8 cellular contexts compared by ENCODE assay signal in genomic region chr2:3959372-3959771, GRCh38.
DNase-seq lines count a peak whose midpoint lies in the region; ATAC-seq, FAIRE-seq and TF ChIP-seq lines count a peak whose summit lies in the region.

No MANE protein-coding gene starts in this region.

- H3K4me3 ChIP-seq in A673 (ENCODE audit: low read depth, low read length, poor library complexity, severe bottlenecking): no peak overlapping the region
- no peak overlapping the region for H3K4me3 ChIP-seq in GM12878
- no peak overlapping the region for H3K4me3 ChIP-seq in liver (ENCODE audit: low read depth in 1 of 3, low read length in 3 of 3)

- no peak overlapping the region for H3K4me2 ChIP-seq in GM12878 (ENCODE audit: control insufficient read depth, insufficient read depth)

- H3K27ac ChIP-seq in A673 (ENCODE audit: low read depth, low read length, poor library complexity, severe bottlenecking): peak overlapping the region; percentile 78
- H3K27ac ChIP-seq in GM12878 (ENCODE audit: control insufficient read depth, insufficient read depth): no peak overlapping the region
- no peak overlapping the region for H3K27ac ChIP-seq in liver (ENCODE audit: low read depth in 1 of 2, low read length in 2 of 2)

- no peaks in the 10 kb centered on the region for H3K4me1 Mint-ChIP-seq in activated naive CD4-positive, alpha-beta T cell treated with anti-CD3 and anti-CD28 coated beads for 36 hours (ENCODE audit: low read depth)

- RAD21 ChIA-PET in GM12878 (lab: Charles Lee; ENCODE audit: unreplicated experiment): interaction anchor here (0.7 to 1.7 kb wide), 6 partner anchors 31 to 1956 kb away, joined by 3 to 4 read pairs (median 4); no protein-coding TSS in a partner anchor

- intact Hi-C loops in A673 (cut with micrococcal nuclease; ENCODE audit: unreplicated experiment) (loop anchor here (1.0 to 10.0 kb wide), 5 partner anchors 192 to 1405 kb away; no protein-coding TSS in a partner anchor), GM12878 (cut with micrococcal nuclease; ENCODE audit: unreplicated experiment) (loop anchor here (1.0 to 5.0 kb wide), 5 partner anchors 95 to 1958 kb away; no protein-coding TSS in a partner anchor)
- intact Hi-C loops in activated naive CD4-positive, alpha-beta T cell treated with anti-CD3 and anti-CD28 coated beads for 36 hours (cut with micrococcal nuclease): loop anchor here (2.0 kb wide), 1 partner anchor 1407 kb away; no protein-coding TSS in a partner anchor

- no peak overlapping the region for H3K4me3 Mint-ChIP-seq in activated naive CD4-positive, alpha-beta T cell treated with anti-CD3 and anti-CD28 coated beads for 36 hours

- H3K27me3 ChIP-seq in A673 (replicated peaks; ENCODE audit: insufficient read depth, low read depth, low read length, poor library complexity) (no peaks in the 10 kb centered on the region), GM12878 (replicated peaks in 1 of 2; ENCODE audit: control insufficient read depth in 2 of 2, insufficient read depth in 2 of 2, low read length in 1 of 2) (no peaks in the 10 kb centered on the region), liver (ENCODE audit: control insufficient read depth in 4 of 4, insufficient read depth in 4 of 4, low read length in 3 of 4) (peaks cover 0 to 4% (median 0%) of the 10 kb centered on the region in 4 donors)

- no peaks in the 10 kb centered on the region for H3K9me3 Mint-ChIP-seq in activated naive CD4-positive, alpha-beta T cell treated with anti-CD3 and anti-CD28 coated beads for 36 hours

- TF ChIP-seq POLR2A in GM12878 (IDR thresholded peaks at IDR 0.05; ENCODE audit: low read depth, low read length): no peak

- TF ChIP-seq CTCF in A673 (conservative IDR thresholded peaks at IDR 0.05; ENCODE audit: low read depth, low read length) (peak; percentile 89), GM12873 (IDR thresholded peaks at IDR 0.05; ENCODE audit: insufficient read depth, low read depth, low read length, missing control alignments) (peak; percentile 70), GM12878 (IDR thresholded peaks at IDR 0.05 in 2 of 3, conservative IDR thresholded peaks at IDR 0.05 in 1 of 3; ENCODE audit: control insufficient read depth in 2 of 3, extremely low read depth in 1 of 3, insufficient read depth in 1 of 3, low read depth in 3 of 3, low read length in 3 of 3) (peak; percentile 65 to 77 (median 69)), liver (IDR thresholded peaks at IDR 0.05; ENCODE audit: low read depth, low read length, missing input control) (peak; percentile 82)

- H3K36me3 Mint-ChIP-seq in activated naive CD4-positive, alpha-beta T cell treated with anti-CD3 and anti-CD28 coated beads for 36 hours (ENCODE audit: low read depth): no peaks in the 10 kb centered on the region

- no peak overlapping the region for H2AFZ ChIP-seq in GM12878 (ENCODE audit: control insufficient read depth, low read depth, low read length)

- peak; percentile 85 for TF ChIP-seq RAD21 in GM12878 (IDR thresholded peaks at IDR 0.05; ENCODE audit: insufficient read depth, low read depth, low read length)
- peak; percentile 85 to 87 for TF ChIP-seq RAD21 in liver (IDR thresholded peaks at IDR 0.05)

- no peaks in the 10 kb centered on the region for H3K27me3 Mint-ChIP-seq in activated naive CD4-positive, alpha-beta T cell treated with anti-CD3 and anti-CD28 coated beads for 36 hours (ENCODE audit: low read depth)

- BruUV-seq in A673 (replicated peaks; lab: Mats Ljungman, UMichigan): no TSS peak
- BruUV-seq in GM12878 (replicated peaks; lab: Mats Ljungman, UMichigan): no TSS peak

- FAIRE-seq in GM12878 (lab: Jason Lieb, UNC): peak; percentile 73

- SMC1A ChIA-PET in GM12878 (lab: Charles Lee; ENCODE audit: uncharacterized antibody, unreplicated experiment): interaction anchor here (0.6 to 0.8 kb wide), 4 partner anchors 195 to 1972 kb away, joined by 3 to 4 read pairs (median 4); no protein-coding TSS in a partner anchor

- ATAC-seq in GM12878 (peak; percentile 44), GM21825 (IDR thresholded peaks at IDR 0.05; ENCODE audit: unreplicated experiment) (no peak), HG03378 (IDR thresholded peaks at IDR 0.05; ENCODE audit: unreplicated experiment) (no peak)

- H3K36me3 ChIP-seq in A673 (ENCODE audit: insufficient read depth, low read length, poor library complexity, severe bottlenecking) (no peaks in the 10 kb centered on the region), GM12878 (ENCODE audit: control insufficient read depth in 2 of 2, insufficient read depth in 2 of 2, low read length in 1 of 2) (no peaks in the 10 kb centered on the region), liver (ENCODE audit: control insufficient read depth in 4 of 4, insufficient read depth in 3 of 4, low read depth in 1 of 4, low read length in 3 of 4) (no peaks in the 10 kb centered on the region)

- no peak for TF ChIP-seq EP300 in GM12878 (IDR thresholded peaks at IDR 0.05; ENCODE audit: borderline replicate concordance in 1 of 2, control insufficient read depth in 1 of 2, low read depth in 2 of 2, low read length in 2 of 2)

- in situ Hi-C loops in GM12878 (cut with MboI): loop anchor here (25.0 kb wide), 1 partner anchor 1403 kb away; no protein-coding TSS in a partner anchor

- no peaks in the 10 kb centered on the region for H4K20me1 ChIP-seq in GM12878 (ENCODE audit: control insufficient read depth, insufficient read depth)

- no peaks in the 10 kb centered on the region for H3K79me2 ChIP-seq in GM12878 (ENCODE audit: control insufficient read depth, insufficient read depth, low read length)

- H3K9ac ChIP-seq in GM12878 (ENCODE audit: control insufficient read depth, insufficient read depth, low read length) (no peak overlapping the region), liver (ENCODE audit: low read depth in 1 of 2, low read length in 2 of 2) (no peak overlapping the region)

- H3K9me3 ChIP-seq in A673 (ENCODE audit: low read depth, low read length, poor library complexity, severe bottlenecking): no peaks in the 10 kb centered on the region
- no peaks in the 10 kb centered on the region for H3K9me3 ChIP-seq in GM12878 (replicated peaks; ENCODE audit: control insufficient read depth, insufficient read depth, low read length)
- no peaks in the 10 kb centered on the region for H3K9me3 ChIP-seq in liver (ENCODE audit: control insufficient read depth in 4 of 4, low read length in 3 of 4)

- POLR2A ChIA-PET in A673 (lab: Charles Lee; ENCODE audit: low non-redundant PET) (interaction anchor here (0.6 kb wide), 2 partner anchors 44 to 231 kb away, joined by 3 to 9 read pairs; no protein-coding TSS in a partner anchor), GM12878 (lab: Charles Lee) (no interaction called here)

- CTCF ChIA-PET in A673 (lab: Charles Lee): interaction anchor here (0.6 to 2.2 kb wide), 15 partner anchors 15 to 1499 kb away, joined by 3 to 29 read pairs (median 7); no protein-coding TSS in a partner anchor
- CTCF ChIA-PET in GM12878 (lab: Yijun Ruan, JAX): interaction anchor here (0.5 to 2.4 kb wide), 17 partner anchors 10 to 1958 kb away, joined by 3 to 14 read pairs (median 3); no protein-coding TSS in a partner anchor
- CTCF ChIA-PET in activated naive CD4-positive, alpha-beta T cell treated with anti-CD3 and anti-CD28 coated beads for 36 hours (lab: Charles Lee): interaction anchor here (0.6 to 1.1 kb wide), 5 partner anchors 65 to 1801 kb away, joined by 3 to 5 read pairs (median 3); no protein-coding TSS in a partner anchor

- no peak overlapping the region for H3K27ac Mint-ChIP-seq in activated naive CD4-positive, alpha-beta T cell treated with anti-CD3 and anti-CD28 coated beads for 36 hours

- 0% methylated on average over 2 of the region's 2 CpGs for WGBS in GM12878 (ENCODE audit: insufficient coverage, insufficient replicate concordance, low lambda C conversion rate, missing lambda C conversion rate)
- WGBS in liver: 7% methylated on average over 2 of the region's 2 CpGs

- H3K4me1 ChIP-seq in A673 (ENCODE audit: insufficient read depth, low read length, poor library complexity, severe bottlenecking): peaks cover 70% of the 10 kb centered on the region
- H3K4me1 ChIP-seq in GM12878 (ENCODE audit: control insufficient read depth, insufficient read depth, low read length): no peaks in the 10 kb centered on the region
- no peaks in the 10 kb centered on the region for H3K4me1 ChIP-seq in liver (ENCODE audit: control insufficient read depth in 4 of 4, insufficient read depth in 4 of 4, low read length in 3 of 4)

- peak; percentile 58 for DNase-seq in A673 (ENCODE audit: low spot score)
- peak; percentile 10 for DNase-seq in NCI-H2029 (lab: John Stamatoyannopoulos, UW)
- DNase-seq in GM12878 (ENCODE audit: low read depth, low spot score): no peak
- DNase-seq in activated naive CD4-positive, alpha-beta T cell treated with anti-CD3 and anti-CD28 coated beads for 36 hours: no peak

TF ChIP-seq in GM12878, 131 proteins besides CTCF, POLR2A, EP300 and RAD21 (continues in another document):
- TF ChIP-seq JUND (IDR thresholded peaks at IDR 0.05; ENCODE audit: low read depth, low read length) (no peak), CREB1 (IDR thresholded peaks at IDR 0.05; ENCODE audit: low read depth) (no peak), RB1 (IDR thresholded peaks at IDR 0.05; ENCODE audit: borderline replicate concordance) (no peak), ZNF384 (IDR thresholded peaks at IDR 0.05; ENCODE audit: borderline replicate concordance, low read depth, low read length) (peak; percentile 99), SMC3 (IDR thresholded peaks at IDR 0.05; ENCODE audit: borderline replicate concordance, low read length) (peak; percentile 76; the same call in 1 of the 2 replicates)

TF ChIP-seq in liver, 16 proteins besides CTCF, POLR2A, EP300 and RAD21 (continues in another document):
- TF ChIP-seq RXRA (IDR thresholded peaks at IDR 0.05): no peak
- TF ChIP-seq FOXA1 (IDR thresholded peaks at IDR 0.05): no peak
- no peak for TF ChIP-seq SP1 (IDR thresholded peaks at IDR 0.05)
- TF ChIP-seq EGR1 (IDR thresholded peaks at IDR 0.05; ENCODE audit: low read depth in 2 of 2): no peak
- TF ChIP-seq ZBTB33 (IDR thresholded peaks at IDR 0.05): no peak
- no peak for TF ChIP-seq JUND (IDR thresholded peaks at IDR 0.05)
- no peak for TF ChIP-seq NR2F2 (IDR thresholded peaks at IDR 0.05)
- no peak for TF ChIP-seq YY1 (IDR thresholded peaks at IDR 0.05)

Comparison
In these comparisons a context has a peak if more than half of its experiments do, and no peak if none do; other contexts are left out.
1. DNase-seq: peak in A673 (single experiment) and NCI-H2029 (single experiment); none in GM12878 (single experiment) and activated naive CD4-positive, alpha-beta T cell treated with anti-CD3 and anti-CD28 coated beads for 36 hours (single experiment).
2. Peak in every context shown above with its lines, with median percentiles within 50 percentile points of each other: CTCF ChIP-seq.